Comparison of ENCODE assay signal across 24 cellular contexts in the genomic region with DNA sequence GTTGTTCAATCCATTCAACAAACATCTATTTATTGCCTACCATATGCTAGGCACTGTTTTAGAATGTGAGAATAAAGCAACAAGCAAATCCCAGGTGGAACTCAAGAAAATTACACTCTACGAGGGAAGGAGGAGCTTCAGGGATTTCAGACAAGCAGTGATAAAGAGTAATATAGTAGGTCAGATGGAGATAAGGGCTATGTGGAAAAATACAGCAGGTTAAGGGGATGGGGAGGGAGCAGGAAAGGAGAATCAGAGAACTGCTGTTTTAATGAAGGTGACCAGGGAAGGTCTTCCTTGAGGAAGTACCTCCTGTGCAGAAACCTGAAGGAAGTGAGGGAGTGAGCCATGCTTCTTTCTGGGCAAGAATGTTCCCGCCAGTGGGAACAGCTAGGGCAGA.
"Had no signal": no experiment of that assay in that cellular context is flagged by ENCODE, and none has a peak within 500 bp of the region (broad histone marks: within the 10 kb centered on the region; RNA-seq: fewer than 3 reads in every experiment).

No MANE protein-coding gene starts in this region.

- FAIRE-seq: keratinocyte, pancreas had no signal

- ATAC-seq: left cardiac atrium; left lung; lower lobe of right lung; naive thymus-derived CD8-positive, alpha-beta T cell; pancreas; right cardiac atrium; sciatic nerve had no signal

- H3K4me3 ChIP-seq: left lung, lower lobe of right lung, pancreas, prostate gland, skin epidermis, suprapubic skin, thoracic aorta, tibial artery, uterus had no signal

- H3K27ac ChIP-seq: left lung, lower lobe of right lung, pancreas, prostate gland, skin epidermis, suprapubic skin, thoracic aorta, tibial artery, uterus had no signal

- H3K4me1 ChIP-seq: left lung, lower lobe of right lung, pancreas, uterus had no signal

- H3K36me3 ChIP-seq: left lung, lower lobe of right lung, pancreas, prostate gland, suprapubic skin, thoracic aorta, tibial artery, uterus had no signal

- H3K27me3 ChIP-seq: pancreas, suprapubic skin, tibial artery, uterus had no signal

- H3K9me3 ChIP-seq: left lung, lower lobe of right lung, pancreas, prostate gland, suprapubic skin, thoracic aorta, tibial artery, uterus had no signal

- DNase-seq: hippocampal formation; kidney glomerular epithelial cell; left cardiac atrium; left lung; lower lobe of right lung; mammary epithelial cell; mesendoderm; naive thymus-derived CD8-positive, alpha-beta T cell; pancreas; retina; right cardiac atrium; stimulated activated CD4-positive, alpha-beta T cell treated with anti-CD3 and anti-CD28 coated beads, Interleukin-12 subunit alpha, Interleukin-12 subunit beta, amount 100 ng/mL, for 4 hours; stimulated activated CD4-positive, alpha-beta T cell treated with anti-CD3 and anti-CD28 coated beads, Interleukin-15, amount 100 ng/mL, for 24 hours; stimulated activated CD4-positive, alpha-beta T cell treated with anti-CD3 and anti-CD28 coated beads, Interleukin-2, amount 100 ng/mL, for 24 hours; stimulated activated CD4-positive, alpha-beta T cell treated with anti-CD3 and anti-CD28 coated beads, Interleukin-4, amount 100 ng/mL, for 1 hour; stimulated activated naive CD4-positive, alpha-beta T cell; tibial artery; uterus had no signal
